ENCODE assay signal across 8 cellular contexts in genomic region chr18:36128907-36129299, GRCh38. TPM values are rescaled to one million over a fixed set of nuclear protein-coding genes. Genes with fewer than 3 reads are reported as not detected.
DNase-seq lines count a peak whose midpoint lies in the region; ATAC-seq lines count a peak whose summit lies in the region.

No MANE protein-coding gene starts in this region.

- peak overlapping the region; percentile 97 for H3K27ac ChIP-seq in subcutaneous abdominal adipose tissue (ENCODE audit: low read depth, low read length)

- H3K9me3 ChIP-seq in iPS-18c (ENCODE audit: control insufficient read depth, insufficient read depth, low read length): no peaks in the 10 kb centered on the region
- no peaks in the 10 kb centered on the region for H3K9me3 ChIP-seq in subcutaneous abdominal adipose tissue (ENCODE audit: control insufficient read depth in 5 of 5, low read length in 5 of 5)

- peak overlapping the region; percentile 95 for H3K27ac Mint-ChIP-seq in activated CD4-positive, alpha-beta memory T cell treated with anti-CD3 and anti-CD28 coated beads, Interleukin-2, amount 10 ng/mL, durations not matched to agents 7 days and 5 days

- POLR2A ChIA-PET in activated CD4-positive, alpha-beta memory T cell treated with anti-CD3 and anti-CD28 coated beads, Interleukin-2, amount 10 ng/mL, durations not matched to agents 7 days and 5 days (lab: Charles Lee): interaction anchor here (0.9 to 3.9 kb wide), 16 partner anchors 9 to 888 kb away, joined by 3 to 21 read pairs (median 6); partner anchors contain the start of genes KIAA1328, MOCOS, RMP24 and RPRD1A

- CTCF ChIA-PET in activated CD4-positive, alpha-beta memory T cell treated with anti-CD3 and anti-CD28 coated beads, Interleukin-2, amount 10 ng/mL, durations not matched to agents 7 days and 5 days (lab: Charles Lee): interaction anchor here (0.7 to 1.5 kb wide), 6 partner anchors 12 to 700 kb away, joined by 3 to 5 read pairs (median 3); partner anchors contain the start of genes KIAA1328 and TPGS2

- H3K4me3 ChIP-seq in iPS-18c (ENCODE audit: insufficient read depth, low read depth, low read length) (peak overlapping the region; percentile 95), subcutaneous abdominal adipose tissue (ENCODE audit: low read depth in 1 of 5, low read length in 5 of 5) (peak overlapping the region; percentile 76 to 99 (median 98))

- peaks cover 55% of the 10 kb centered on the region for H3K4me1 Mint-ChIP-seq in activated CD4-positive, alpha-beta memory T cell treated with anti-CD3 and anti-CD28 coated beads, Interleukin-2, amount 10 ng/mL, durations not matched to agents 7 days and 5 days

- peaks cover 3 to 18% (median 11%) of the 10 kb centered on the region in 5 donors for H3K36me3 ChIP-seq in subcutaneous abdominal adipose tissue (ENCODE audit: control insufficient read depth in 5 of 5, insufficient read depth in 5 of 5, low read length in 5 of 5)

- no peak for DNase-seq in activated CD4-positive, alpha-beta memory T cell treated with anti-CD3 and anti-CD28 coated beads, Interleukin-2, amount 10 ng/mL, durations not matched to agents 7 days and 5 days
- DNase-seq in NCI-H187 treated with DMSO at 0.1 percent for 48 hours (lab: John Stamatoyannopoulos, UW) (no peak), GM03348 (ENCODE audit: low spot score) (no peak), NCI-H1417 (lab: John Stamatoyannopoulos, UW) (no peak)

- ATAC-seq in GM18909 (IDR thresholded peaks at IDR 0.05; ENCODE audit: poor library complexity, unreplicated experiment) (peak; percentile 16), HG02884 (IDR thresholded peaks at IDR 0.05; ENCODE audit: unreplicated experiment) (peak; percentile 3)

- no peaks in the 10 kb centered on the region for H3K27me3 ChIP-seq in subcutaneous abdominal adipose tissue (ENCODE audit: control insufficient read depth in 5 of 5, insufficient read depth in 4 of 5, low read length in 5 of 5)

- no peaks in the 10 kb centered on the region for H3K9me3 Mint-ChIP-seq in activated CD4-positive, alpha-beta memory T cell treated with anti-CD3 and anti-CD28 coated beads, Interleukin-2, amount 10 ng/mL, durations not matched to agents 7 days and 5 days

- H3K27me3 Mint-ChIP-seq in activated CD4-positive, alpha-beta memory T cell treated with anti-CD3 and anti-CD28 coated beads, Interleukin-2, amount 10 ng/mL, durations not matched to agents 7 days and 5 days: no peaks in the 10 kb centered on the region

- peaks cover 12 to 46% (median 38%) of the 10 kb centered on the region in 5 donors for H3K4me1 ChIP-seq in subcutaneous abdominal adipose tissue (ENCODE audit: control insufficient read depth in 5 of 5, insufficient read depth in 5 of 5, low read length in 5 of 5)

- peak overlapping the region; percentile 92 for H3K4me3 Mint-ChIP-seq in activated CD4-positive, alpha-beta memory T cell treated with anti-CD3 and anti-CD28 coated beads, Interleukin-2, amount 10 ng/mL, durations not matched to agents 7 days and 5 days

- H3K36me3 Mint-ChIP-seq in activated CD4-positive, alpha-beta memory T cell treated with anti-CD3 and anti-CD28 coated beads, Interleukin-2, amount 10 ng/mL, durations not matched to agents 7 days and 5 days (ENCODE audit: low read depth): peaks cover 34% of the 10 kb centered on the region

- peak overlapping the region in 4 of 5 donors; percentile 74 to 98 (median 94) for H3K9ac ChIP-seq in subcutaneous abdominal adipose tissue (ENCODE audit: low read length in 5 of 5)

RNA-seq across cellular contexts. Expression of gene SLC39A6, which starts 0.2 kb away (rescaled TPM):
- total RNA-seq in activated CD4-positive, alpha-beta memory T cell treated with anti-CD3 and anti-CD28 coated beads, Interleukin-2, amount 10 ng/mL, durations not matched to agents 7 days and 5 days: 10 to 100 TPM; 22.9 to 24.8 TPM

RNA-seq across cellular contexts. Expression of gene ELP2, which starts 0.8 kb away (rescaled TPM):
- total RNA-seq in activated CD4-positive, alpha-beta memory T cell treated with anti-CD3 and anti-CD28 coated beads, Interleukin-2, amount 10 ng/mL, durations not matched to agents 7 days and 5 days: 10 to 100 TPM; 54.5 to 60.1 TPM

RNA-seq across cellular contexts. Expression of gene MOCOS, which starts 58.4 kb away (rescaled TPM):
- under 1 TPM; 0.15 to 0.25 TPM for total RNA-seq in activated CD4-positive, alpha-beta memory T cell treated with anti-CD3 and anti-CD28 coated beads, Interleukin-2, amount 10 ng/mL, durations not matched to agents 7 days and 5 days
